Comparison of ENCODE assay signal across 17 cellular contexts in the genomic region with DNA sequence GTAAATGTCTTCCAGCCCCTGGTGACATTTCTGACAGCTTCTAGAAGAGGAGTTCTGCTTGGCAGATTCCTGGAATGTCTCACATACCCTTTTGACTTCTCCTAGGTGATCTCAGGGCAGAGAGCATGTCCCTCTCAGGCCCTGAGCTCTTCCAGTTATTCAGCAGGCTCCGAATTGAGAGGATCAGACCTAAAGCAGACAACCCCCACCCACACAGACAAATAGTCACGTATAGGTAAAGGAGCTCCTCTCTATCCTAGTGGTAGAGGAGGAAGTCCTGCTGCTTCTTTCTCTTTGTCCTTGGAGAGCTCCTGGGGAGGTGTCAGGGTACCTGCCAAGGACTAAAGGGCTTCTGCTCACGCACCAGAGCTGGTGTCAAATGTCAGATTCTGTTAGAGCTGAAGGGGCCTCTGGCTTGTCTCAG.
DNase-seq lines count a peak whose midpoint lies in the region; ATAC-seq and TF ChIP-seq lines count a peak whose summit lies in the region.
"Had no signal": no experiment of that assay in that cellular context is flagged by ENCODE, and none has a peak within 500 bp of the region (broad histone marks: within the 10 kb centered on the region; RNA-seq: fewer than 3 reads in every experiment).

No MANE protein-coding gene starts in this region.

- peak; percentile 34 for ATAC-seq in Right ventricle myocardium superior (ENCODE audit: poor library complexity)
- no peak for ATAC-seq in heart right ventricle
- no peak for ATAC-seq in stimulated activated effector memory CD8-positive, alpha-beta T cell treated with anti-CD3 and anti-CD28 coated beads, Interleukin-12 subunit alpha, Interleukin-12 subunit beta, amount 100 ng/mL, for 72 hours
- no peak for ATAC-seq in GM19397 (IDR thresholded peaks at IDR 0.05; ENCODE audit: unreplicated experiment)
- ATAC-seq: K562 had no signal

- no peak for DNase-seq in Right ventricle myocardium superior
- no peak for DNase-seq in heart right ventricle
- DNase-seq in NT2/D1 (ENCODE audit: low read depth, low spot score) = peak; percentile 56
- DNase-seq in iPS-NIHi7 (ENCODE audit: extremely low spot score) = peak; percentile 66
- no peak for DNase-seq in GM19240 (ENCODE audit: insufficient read length, low spot score)
- DNase-seq in stimulated activated effector memory CD8-positive, alpha-beta T cell treated with anti-CD3 and anti-CD28 coated beads, Interleukin-12 subunit alpha, Interleukin-12 subunit beta, amount 100 ng/mL, for 72 hours (ENCODE audit: low spot score in 2 of 2) = no peak
- no peak for DNase-seq in effector CD4-positive, alpha-beta T cell
- DNase-seq: 8988T; CD8-positive, alpha-beta memory T cell; NCI-H1436 treated with DMSO at 0.1 percent for 48 hours; NCI-H2107; NCI-H82; SHP77 treated with DMSO at 0.1 percent for 48 hours had no signal

- H3K4me3 Mint-ChIP-seq in stimulated activated effector memory CD8-positive, alpha-beta T cell treated with anti-CD3 and anti-CD28 coated beads, Interleukin-12 subunit alpha, Interleukin-12 subunit beta, amount 100 ng/mL, for 72 hours = no peak overlapping the region
- H3K4me3 Mint-ChIP-seq: CD8-positive, alpha-beta memory T cell had no signal

- no peak for TF ChIP-seq CTCF in heart right ventricle (IDR thresholded peaks at IDR 0.05)

- peaks cover 0 to 8% (median 0%) of the 10 kb centered on the region in 7 donors for H3K27me3 ChIP-seq in heart right ventricle
- H3K27me3 ChIP-seq in NT2/D1 (ENCODE audit: insufficient read depth, insufficient read length) = no peaks in the 10 kb centered on the region
- H3K27me3 ChIP-seq: BLaER1 had no signal

- no peak overlapping the region for H3K9ac ChIP-seq in NT2/D1 (ENCODE audit: insufficient read length, low read depth)
- H3K9ac ChIP-seq: BLaER1 had no signal

- H3K4me1 ChIP-seq in heart right ventricle (peaks cover 0 to 7% (median 0%) of the 10 kb centered on the region in 9 donors), NT2/D1 (ENCODE audit: insufficient read depth, insufficient read length) (peaks cover 12% of the 10 kb centered on the region)
- H3K4me1 ChIP-seq: BLaER1, HAP-1 had no signal

- H3K9me3 Mint-ChIP-seq in stimulated activated effector memory CD8-positive, alpha-beta T cell treated with anti-CD3 and anti-CD28 coated beads, Interleukin-12 subunit alpha, Interleukin-12 subunit beta, amount 100 ng/mL, for 72 hours = no peaks in the 10 kb centered on the region
- H3K9me3 Mint-ChIP-seq: CD8-positive, alpha-beta memory T cell had no signal

- H3K4me1 Mint-ChIP-seq in stimulated activated effector memory CD8-positive, alpha-beta T cell treated with anti-CD3 and anti-CD28 coated beads, Interleukin-12 subunit alpha, Interleukin-12 subunit beta, amount 100 ng/mL, for 72 hours = no peaks in the 10 kb centered on the region
- H3K4me1 Mint-ChIP-seq: CD8-positive, alpha-beta memory T cell had no signal

- H3K4me3 ChIP-seq in heart right ventricle (no peak overlapping the region), NT2/D1 (ENCODE audit: insufficient read length, low read depth) (no peak overlapping the region)
- H3K4me3 ChIP-seq: BLaER1, HAP-1, K562 had no signal

- no peak overlapping the region for H3K27ac ChIP-seq in heart right ventricle
- H3K27ac ChIP-seq: BLaER1 had no signal

- H3K9me3 ChIP-seq in heart right ventricle (peaks cover 0 to 4% (median 0%) of the 10 kb centered on the region in 11 donors), NT2/D1 (ENCODE audit: insufficient read depth, low read length) (no peaks in the 10 kb centered on the region)
- H3K9me3 ChIP-seq: BLaER1, HAP-1 had no signal

- no peaks in the 10 kb centered on the region for H3K36me3 ChIP-seq in heart right ventricle
- no peaks in the 10 kb centered on the region for H3K36me3 ChIP-seq in NT2/D1 (ENCODE audit: insufficient read depth, insufficient read length, low read length)
- H3K36me3 ChIP-seq: BLaER1, HAP-1 had no signal

- no peak overlapping the region for H3K27ac Mint-ChIP-seq in stimulated activated effector memory CD8-positive, alpha-beta T cell treated with anti-CD3 and anti-CD28 coated beads, Interleukin-12 subunit alpha, Interleukin-12 subunit beta, amount 100 ng/mL, for 72 hours
- H3K27ac Mint-ChIP-seq: CD8-positive, alpha-beta memory T cell had no signal

- 26 to 28% methylated on average over 3 of the region's 3 CpGs for WGBS in heart right ventricle, 2 donors

- H3K36me3 Mint-ChIP-seq in stimulated activated effector memory CD8-positive, alpha-beta T cell treated with anti-CD3 and anti-CD28 coated beads, Interleukin-12 subunit alpha, Interleukin-12 subunit beta, amount 100 ng/mL, for 72 hours = no peaks in the 10 kb centered on the region
- H3K36me3 Mint-ChIP-seq: CD8-positive, alpha-beta memory T cell had no signal

- intact Hi-C loops in Right ventricle myocardium superior (cut with DNase I) (no loop called here), heart right ventricle (cut with DNase I) (no loop called here)

Comparison
In these comparisons a context has a peak if more than half of its experiments do, and no peak if none do; other contexts are left out.
1. DNase-seq: peak in NT2/D1 (single experiment) and iPS-NIHi7 (single experiment); none in Right ventricle myocardium superior (single experiment), heart right ventricle (0 of 2), GM19240 (single experiment), stimulated activated effector memory CD8-positive, alpha-beta T cell treated with anti-CD3 and anti-CD28 coated beads, Interleukin-12 subunit alpha, Interleukin-12 subunit beta, amount 100 ng/mL, for 72 hours (0 of 2) and effector CD4-positive, alpha-beta T cell (single experiment).